ENCODE assay signal across 27 cellular contexts in genomic region chr11:109046284-109046992, GRCh38.
"Had no signal": no experiment of that assay in that cellular context is flagged by ENCODE, and none has a peak within 500 bp of the region (broad histone marks: within the 10 kb centered on the region; RNA-seq: fewer than 3 reads in every experiment).

No MANE protein-coding gene starts in this region.

- H3K4me1 Mint-ChIP-seq: endodermal cell; immature natural killer cell; natural killer cell; stimulated activated effector memory CD8-positive, alpha-beta T cell treated with anti-CD3 and anti-CD28 coated beads, Interleukin-12 subunit alpha, Interleukin-12 subunit beta, amount 100 ng/mL, for 72 hours had no signal

- ATAC-seq: esophagus mucosa; foreskin keratinocyte; gastroesophageal sphincter; heart left ventricle; left ventricle myocardium superior; lower lobe of right lung; natural killer cell; sciatic nerve; stimulated activated effector memory CD8-positive, alpha-beta T cell treated with anti-CD3 and anti-CD28 coated beads, Interleukin-12 subunit alpha, Interleukin-12 subunit beta, amount 100 ng/mL, for 72 hours; stimulated activated naive CD8-positive, alpha-beta T cell treated with anti-CD3 and anti-CD28 coated beads, Interleukin-15, Interleukin-2, amounts not matched to agents 100 U/mL and 50 U/mL, for 24 hours had no signal

- H3K4me2 ChIP-seq: hepatocyte had no signal

- H3K27ac Mint-ChIP-seq: dendritic cell treated with granulocyte-macrophage colony-stimulating factor and Interleukin-4, amounts not matched to agents 40 ng/mL and 50 ng/mL, for 4 days; endodermal cell; immature natural killer cell; natural killer cell; stimulated activated effector memory CD8-positive, alpha-beta T cell treated with anti-CD3 and anti-CD28 coated beads, Interleukin-12 subunit alpha, Interleukin-12 subunit beta, amount 100 ng/mL, for 72 hours; type B pancreatic cell had no signal

- DNase-seq: colonic mucosa; effector CD8-positive, alpha-beta T cell; endodermal cell; foreskin keratinocyte; heart left ventricle; immature natural killer cell; islet precursor cell; kidney glomerular epithelial cell; left ventricle myocardium superior; lower lobe of right lung; natural killer cell; stimulated activated CD4-positive, alpha-beta T cell treated with anti-CD3 and anti-CD28 coated beads, Interleukin-2, amount 100 ng/mL, for 24 hours; stimulated activated CD4-positive, alpha-beta T cell treated with anti-CD3 and anti-CD28 coated beads, Interleukin-4, amount 100 ng/mL, for 24 hours; stimulated activated naive CD8-positive, alpha-beta T cell treated with anti-CD3 and anti-CD28 coated beads, Interleukin-15, Interleukin-2, amounts not matched to agents 100 U/mL and 50 U/mL, for 24 hours; substantia nigra; testis; tibial artery had no signal

- H3K4me3 ChIP-seq: colonic mucosa, gastroesophageal sphincter, heart left ventricle, hepatocyte, lower lobe of right lung, prostate gland, right atrium auricular region, testis, tibial artery had no signal

- H3K79me2 ChIP-seq: hepatocyte had no signal

- H3K4me3 Mint-ChIP-seq: dendritic cell treated with granulocyte-macrophage colony-stimulating factor and Interleukin-4, amounts not matched to agents 40 ng/mL and 50 ng/mL, for 4 days; endodermal cell; immature natural killer cell; natural killer cell; stimulated activated effector memory CD8-positive, alpha-beta T cell treated with anti-CD3 and anti-CD28 coated beads, Interleukin-12 subunit alpha, Interleukin-12 subunit beta, amount 100 ng/mL, for 72 hours; type B pancreatic cell had no signal

- H3K36me3 ChIP-seq: colonic mucosa, gastroesophageal sphincter, heart left ventricle, lower lobe of right lung, prostate gland, right atrium auricular region, tibial artery had no signal

- H3K27me3 ChIP-seq: colonic mucosa, foreskin keratinocyte, gastroesophageal sphincter, heart left ventricle, hepatocyte, right atrium auricular region, testis, tibial artery had no signal

- H3K9me3 Mint-ChIP-seq: endodermal cell, natural killer cell, type B pancreatic cell had no signal

- H3K36me3 Mint-ChIP-seq: natural killer cell; stimulated activated effector memory CD8-positive, alpha-beta T cell treated with anti-CD3 and anti-CD28 coated beads, Interleukin-12 subunit alpha, Interleukin-12 subunit beta, amount 100 ng/mL, for 72 hours; type B pancreatic cell had no signal

- H3K27me3 Mint-ChIP-seq: type B pancreatic cell had no signal

- H3K9me3 ChIP-seq: colonic mucosa, gastroesophageal sphincter, heart left ventricle, lower lobe of right lung, prostate gland, right atrium auricular region, testis, tibial artery had no signal

- H3K27ac ChIP-seq: colonic mucosa, epithelial cell of prostate, foreskin keratinocyte, gastroesophageal sphincter, heart left ventricle, hepatocyte, lower lobe of right lung, prostate gland, right atrium auricular region, testis, tibial artery had no signal

- H3K4me1 ChIP-seq: colonic mucosa, foreskin keratinocyte, gastroesophageal sphincter, heart left ventricle, lower lobe of right lung, prostate gland, right atrium auricular region, testis, tibial artery had no signal

- H2AFZ ChIP-seq: hepatocyte had no signal
